8 cellular contexts compared by ENCODE assay signal in the genomic region with DNA sequence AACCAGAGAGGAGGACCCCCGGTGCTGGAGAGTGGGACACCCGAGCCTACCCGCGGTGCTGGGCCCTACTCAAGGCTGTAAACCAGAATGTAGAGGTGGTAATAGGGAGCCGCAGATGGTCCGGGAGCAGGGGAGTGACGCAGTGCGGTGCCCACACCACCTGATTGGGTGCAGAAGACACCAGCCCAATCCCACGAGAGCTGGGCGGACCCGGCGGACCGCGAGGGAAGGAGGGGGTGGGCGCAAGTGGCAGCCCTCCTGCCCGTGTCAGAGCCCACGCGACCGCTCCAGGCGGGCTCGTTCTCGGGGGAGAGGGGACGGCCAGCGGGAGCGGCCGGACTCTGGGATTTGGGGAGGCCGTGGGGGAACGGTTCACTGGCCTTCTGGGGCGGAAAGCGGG.
A peak's percentile ranks its signal among the peaks of the same experiment; 100 is the strongest.
DNase-seq lines count a peak whose midpoint lies in the region; ATAC-seq, FAIRE-seq and TF ChIP-seq lines count a peak whose summit lies in the region.

No MANE protein-coding gene starts in this region.

- peak overlapping the region; percentile 80 for H2BK120ac ChIP-seq in trophoblast cell (ENCODE audit: insufficient read depth, low read length, poor library complexity)

- H3K27me3 ChIP-seq in Caco-2 (replicated peaks; ENCODE audit: control insufficient read depth, insufficient read depth, low read length) (no peaks in the 10 kb centered on the region), left ventricle myocardium inferior (ENCODE audit: low read depth) (no peaks in the 10 kb centered on the region), trophoblast cell (ENCODE audit: insufficient read depth, low read length) (no peaks in the 10 kb centered on the region)

- no peak for ATAC-seq in activated naive CD8-positive, alpha-beta T cell treated with anti-CD3 and anti-CD28 coated beads, Interleukin-2, amount 50 U/mL, for 24 hours

- intact Hi-C loops in Caco-2 (cut with micrococcal nuclease; ENCODE audit: unreplicated experiment): no loop called here
- intact Hi-C loops in left ventricle myocardium inferior (cut with micrococcal nuclease): no loop called here

- H3K4me1 Mint-ChIP-seq in Caco-2 (ENCODE audit: low read depth, unreplicated experiment): peaks cover 5% of the 10 kb centered on the region
- H3K4me1 Mint-ChIP-seq in activated naive CD8-positive, alpha-beta T cell treated with anti-CD3 and anti-CD28 coated beads, Interleukin-2, amount 50 U/mL, for 24 hours: peaks cover 3% of the 10 kb centered on the region

- H4K8ac ChIP-seq in trophoblast cell (ENCODE audit: low read depth, low read length): peak overlapping the region; percentile 30

- H3K36me3 Mint-ChIP-seq in Caco-2 (ENCODE audit: insufficient read depth, unreplicated experiment): no peaks in the 10 kb centered on the region
- H3K36me3 Mint-ChIP-seq in activated naive CD8-positive, alpha-beta T cell treated with anti-CD3 and anti-CD28 coated beads, Interleukin-2, amount 50 U/mL, for 24 hours (ENCODE audit: low read depth): no peaks in the 10 kb centered on the region

- CTCF ChIA-PET in Caco-2 (lab: Charles Lee): no interaction called here

- H3K9me3 ChIP-seq in Caco-2: no peaks in the 10 kb centered on the region
- H3K9me3 ChIP-seq in left ventricle myocardium inferior (replicated peaks): no peaks in the 10 kb centered on the region
- peaks cover 2% of the 10 kb centered on the region for H3K9me3 ChIP-seq in trophoblast cell (ENCODE audit: insufficient read depth, low read depth, low read length)

- no peaks in the 10 kb centered on the region for H3K27me3 Mint-ChIP-seq in Caco-2 (ENCODE audit: insufficient read depth, unreplicated experiment)
- peaks cover 32% of the 10 kb centered on the region for H3K27me3 Mint-ChIP-seq in activated naive CD8-positive, alpha-beta T cell treated with anti-CD3 and anti-CD28 coated beads, Interleukin-2, amount 50 U/mL, for 24 hours

- no peaks in the 10 kb centered on the region for H3K9me3 Mint-ChIP-seq in Caco-2 (ENCODE audit: unreplicated experiment)
- H3K9me3 Mint-ChIP-seq in activated naive CD8-positive, alpha-beta T cell treated with anti-CD3 and anti-CD28 coated beads, Interleukin-2, amount 50 U/mL, for 24 hours: no peaks in the 10 kb centered on the region

- H2BK5ac ChIP-seq in trophoblast cell (ENCODE audit: low read depth, low read length, poor library complexity): no peak overlapping the region

- H3K4me2 ChIP-seq in trophoblast cell (ENCODE audit: low read length): peak overlapping the region; percentile 81

- peaks cover 4% of the 10 kb centered on the region for H3K79me2 ChIP-seq in trophoblast cell (ENCODE audit: control insufficient read depth, insufficient read depth, low read length, poor library complexity)

- H3K9ac ChIP-seq in trophoblast cell (ENCODE audit: low read length): no peak overlapping the region

- H3K27ac ChIP-seq in left ventricle myocardium inferior (replicated peaks) (peak overlapping the region; percentile 82), trophoblast cell (ENCODE audit: low read depth, low read length) (no peak overlapping the region)

- H4K12ac ChIP-seq in trophoblast cell (ENCODE audit: low read depth, low read length): peak overlapping the region; percentile 9

- H3K18ac ChIP-seq in trophoblast cell (ENCODE audit: low read length): peak overlapping the region; percentile 4

- H2AK5ac ChIP-seq in trophoblast cell (ENCODE audit: low read length): peak overlapping the region; percentile 4

- no peak for FAIRE-seq in urothelium cell line (lab: Jason Lieb, UNC)

- H3K4me3 Mint-ChIP-seq in Caco-2 (ENCODE audit: unreplicated experiment): peak overlapping the region; percentile 73
- H3K4me3 Mint-ChIP-seq in activated naive CD8-positive, alpha-beta T cell treated with anti-CD3 and anti-CD28 coated beads, Interleukin-2, amount 50 U/mL, for 24 hours: peak overlapping the region; percentile 42

- H3K4me3 ChIP-seq in Caco-2 (ENCODE audit: low read depth, low read length) (no peak overlapping the region), left ventricle myocardium inferior (peak overlapping the region; percentile 67), trophoblast cell (ENCODE audit: low read depth, low read length) (peak overlapping the region; percentile 62)

- peaks cover 6% of the 10 kb centered on the region for H3K4me1 ChIP-seq in Caco-2
- H3K4me1 ChIP-seq in left ventricle myocardium inferior: peaks cover 29% of the 10 kb centered on the region
- peaks cover 11 to 13% of the 10 kb centered on the region in 2 experiments for H3K4me1 ChIP-seq in trophoblast cell (ENCODE audit: control insufficient read depth in 1 of 2, insufficient read depth in 2 of 2, low read length in 2 of 2)

- no peak overlapping the region for H2AFZ ChIP-seq in trophoblast cell (ENCODE audit: insufficient read depth, low read length, poor library complexity)

- H3K4ac ChIP-seq in trophoblast cell (ENCODE audit: low read depth, low read length): no peak overlapping the region

- H3K79me1 ChIP-seq in trophoblast cell (ENCODE audit: low read length): peaks cover 16% of the 10 kb centered on the region

- H2BK12ac ChIP-seq in trophoblast cell (ENCODE audit: low read length): no peak overlapping the region

- WGBS in trophoblast cell (ENCODE audit: extremely low coverage, insufficient coverage, insufficient read length): no CpG with 5 or more reads among the region's 30 CpGs

- TF ChIP-seq CTCF in Caco-2 (IDR thresholded peaks at IDR 0.05; ENCODE audit: insufficient read depth in 1 of 2, low read depth in 1 of 2, low read length in 1 of 2, severe bottlenecking in 1 of 2, unreplicated experiment in 1 of 2): no peak
- no peak for TF ChIP-seq CTCF in left ventricle myocardium inferior (IDR thresholded peaks at IDR 0.05; ENCODE audit: borderline replicate concordance)

- peak overlapping the region; percentile 93 for H4K91ac ChIP-seq in trophoblast cell (ENCODE audit: low read depth, low read length)

- H3K36me3 ChIP-seq in Caco-2 (ENCODE audit: control insufficient read depth, insufficient read depth, low read length) (no peaks in the 10 kb centered on the region), left ventricle myocardium inferior (no peaks in the 10 kb centered on the region), trophoblast cell (ENCODE audit: control insufficient read depth in 1 of 2, insufficient read depth in 2 of 2, low read length in 2 of 2) (no peaks in the 10 kb centered on the region)

- no peak overlapping the region for H3K27ac Mint-ChIP-seq in Caco-2 (ENCODE audit: unreplicated experiment)
- H3K27ac Mint-ChIP-seq in activated naive CD8-positive, alpha-beta T cell treated with anti-CD3 and anti-CD28 coated beads, Interleukin-2, amount 50 U/mL, for 24 hours: no peak overlapping the region

- DNase-seq in Caco-2 (no peak), left ventricle myocardium inferior (peak; percentile 46), trophoblast cell (no peak), urothelium cell line (ENCODE audit: low spot score) (no peak), NCI-H2196 treated with DMSO at 0.1 percent for 48 hours (lab: John Stamatoyannopoulos, UW; ENCODE audit: unreplicated experiment) (no peak), NCI-H1092 (lab: John Stamatoyannopoulos, UW) (no peak), epidermal melanocyte (ENCODE audit: insufficient read length, low spot score) (no peak)
- no peak for DNase-seq in activated naive CD8-positive, alpha-beta T cell treated with anti-CD3 and anti-CD28 coated beads, Interleukin-2, amount 50 U/mL, for 24 hours

- no peak overlapping the region for H3K23ac ChIP-seq in trophoblast cell (ENCODE audit: low read length)

- BruUV-seq in Caco-2 (replicated peaks; lab: Mats Ljungman, UMichigan): no TSS peak

- POLR2A ChIA-PET in Caco-2 (lab: Charles Lee): interaction anchor here (0.5 kb wide), 1 partner anchor 113 kb away, joined by 3 read pairs; no protein-coding TSS in a partner anchor

- H3K14ac ChIP-seq in trophoblast cell (ENCODE audit: low read length): peak overlapping the region; percentile 28
